Comparison of ENCODE assay signal across 1 cellular context in the genomic region with DNA sequence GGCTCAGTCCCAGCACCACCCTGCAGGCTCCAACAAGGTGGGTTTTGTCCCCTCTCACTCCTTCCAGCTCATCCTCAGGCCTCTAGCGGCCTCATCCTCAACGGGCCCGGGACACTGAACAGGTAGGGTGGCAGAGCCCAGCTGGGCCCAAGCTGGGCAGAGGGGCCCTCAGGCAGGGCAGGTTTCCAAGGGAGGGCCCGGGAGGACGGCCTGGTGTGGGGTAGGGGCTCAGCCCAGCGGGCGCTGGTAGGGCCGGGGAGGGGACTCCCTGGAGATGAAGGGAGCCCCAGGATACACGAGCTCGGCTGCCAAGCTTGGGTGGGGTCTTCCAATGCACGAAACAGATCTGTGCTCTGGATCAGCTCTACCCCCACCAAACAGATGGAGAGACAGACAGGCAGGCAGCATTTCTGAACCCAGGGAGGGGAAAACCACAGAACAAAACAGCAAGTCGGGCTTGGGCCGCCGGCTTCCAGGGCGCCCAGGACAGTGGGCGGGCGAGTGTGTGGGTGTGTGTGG.
TF ChIP-seq lines count a peak whose summit lies in the region.

No MANE protein-coding gene starts in this region.

TF ChIP-seq in HepG2, 621 proteins besides CTCF, POLR2A, EP300 and RAD21:
- peak; percentile 36; the same call in 1 of the 2 replicates for TF ChIP-seq RBFOX2 (IDR thresholded peaks at IDR 0.05; ENCODE audit: low read depth, low read length)
- no peak for TF ChIP-seq ZNF17 (CRISPR knock-in tag; IDR thresholded peaks at IDR 0.05)
- TF ChIP-seq AGO2 (optimal IDR thresholded peaks at IDR 0.05; ENCODE audit: low read depth, low read length) = peak; percentile 45
